28 cellular contexts compared by ENCODE assay signal in genomic region chr12:21788089-21788983, GRCh38. TPM values are rescaled to one million over a fixed set of nuclear protein-coding genes. Genes with fewer than 3 reads are reported as not detected.
"Had no signal": no experiment of that assay in that cellular context is flagged by ENCODE, and none has a peak within 500 bp of the region (broad histone marks: within the 10 kb centered on the region; RNA-seq: fewer than 3 reads in every experiment).

No MANE protein-coding gene starts in this region.

- DNase-seq: activated CD4-positive, alpha-beta T cell treated with anti-CD3 and anti-CD28 coated beads for 48 hours; activated CD4-positive, alpha-beta T cell treated with anti-CD3 and anti-CD28 coated beads, Interleukin-2, amount 50 U/mL, for 48 hours; activated CD8-positive, alpha-beta memory T cell treated with anti-CD3 and anti-CD28 coated beads for 24 hours; activated effector memory CD4-positive, alpha-beta T cell treated with Interleukin-2 at 50 U/mL for 16 hours; activated naive CD4-positive, alpha-beta T cell treated with Interleukin-2 at 50 U/mL for 16 hours; aorta; foreskin melanocyte; heart right ventricle; kidney glomerular epithelial cell; midbrain; naive thymus-derived CD4-positive, alpha-beta T cell; occipital lobe; stimulated activated CD4-positive, alpha-beta T cell treated with anti-CD3 and anti-CD28 coated beads, Interleukin-15, amount 100 ng/mL, for 24 hours; stimulated activated CD4-positive, alpha-beta T cell treated with anti-CD3 and anti-CD28 coated beads, Interleukin-2, amount 100 ng/mL, for 24 hours; stimulated activated naive B cell treated with anti-CD40 and anti-IgM and Interleukin-4, amounts not matched to agents 10 μg/mL and 1 μg/mL and 100 μg/mL, for 72 hours; T-helper 17 cell; T1000; tibial artery; WERI-Rb-1 had no signal

- ATAC-seq: activated CD4-positive, CD25-positive, alpha-beta regulatory T cell treated with anti-CD3 and anti-CD28 coated beads, Interleukin-2, amount 50 U/mL, for 24 hours; esophagus mucosa; naive thymus-derived CD4-positive, alpha-beta T cell; stimulated activated naive B cell treated with anti-CD40 and anti-IgM and Interleukin-4, amounts not matched to agents 10 μg/mL and 1 μg/mL and 100 μg/mL, for 72 hours; T-helper 17 cell had no signal

- H3K9me3 ChIP-seq: suprapubic skin, tibial artery had no signal

- H3K4me1 Mint-ChIP-seq: brain; memory B cell; naive thymus-derived CD4-positive, alpha-beta T cell; neural crest cell; stimulated activated naive B cell treated with anti-CD40 and anti-IgM and Interleukin-4, amounts not matched to agents 10 μg/mL and 1 μg/mL and 100 μg/mL, for 72 hours; T-helper 17 cell had no signal

- H3K36me3 Mint-ChIP-seq: activated naive CD8-positive, alpha-beta T cell; brain; memory B cell; naive thymus-derived CD4-positive, alpha-beta T cell; stimulated activated naive B cell treated with anti-CD40 and anti-IgM and Interleukin-4, amounts not matched to agents 10 μg/mL and 1 μg/mL and 100 μg/mL, for 72 hours had no signal

- H3K4me3 Mint-ChIP-seq: activated naive CD8-positive, alpha-beta T cell; brain; memory B cell; naive thymus-derived CD4-positive, alpha-beta T cell; neural crest cell; stimulated activated naive B cell treated with anti-CD40 and anti-IgM and Interleukin-4, amounts not matched to agents 10 μg/mL and 1 μg/mL and 100 μg/mL, for 72 hours; T-helper 17 cell had no signal

- H3K36me3 ChIP-seq: cardiac muscle cell, heart right ventricle, suprapubic skin, tibial artery, WERI-Rb-1 had no signal

- H3K27ac Mint-ChIP-seq: activated naive CD8-positive, alpha-beta T cell; brain; memory B cell; naive thymus-derived CD4-positive, alpha-beta T cell; progenitor cell of endocrine pancreas; stimulated activated naive B cell treated with anti-CD40 and anti-IgM and Interleukin-4, amounts not matched to agents 10 μg/mL and 1 μg/mL and 100 μg/mL, for 72 hours; T-helper 17 cell had no signal

- H3K4me3 ChIP-seq: cardiac muscle cell, heart right ventricle, suprapubic skin, tibial artery had no signal

- H3K4me1 ChIP-seq: suprapubic skin had no signal

- H3K27ac ChIP-seq: cardiac muscle cell, suprapubic skin, WERI-Rb-1 had no signal

- H3K27me3 Mint-ChIP-seq: brain; stimulated activated naive B cell treated with anti-CD40 and anti-IgM and Interleukin-4, amounts not matched to agents 10 μg/mL and 1 μg/mL and 100 μg/mL, for 72 hours; T-helper 17 cell had no signal

- H3K27me3 ChIP-seq: cardiac muscle cell, heart right ventricle, suprapubic skin, tibial artery had no signal

RNA-seq across cellular contexts. Expression of gene KCNJ8, which starts 13.8 kb away (rescaled TPM):
- total RNA-seq: naive thymus-derived CD4-positive, alpha-beta T cell; T-helper 17 cell had no signal
- polyA plus RNA-seq: naive thymus-derived CD4-positive, alpha-beta T cell had no signal
